21 cellular contexts compared by ENCODE assay signal in genomic region chr2:173999272-173999671, GRCh38. TPM values are rescaled to one million over a fixed set of nuclear protein-coding genes. Genes with fewer than 3 reads are reported as not detected.
DNase-seq lines count a peak whose midpoint lies in the region; ATAC-seq and TF ChIP-seq lines count a peak whose summit lies in the region.
"Had no signal": no experiment of that assay in that cellular context is flagged by ENCODE, and none has a peak within 500 bp of the region (broad histone marks: within the 10 kb centered on the region; RNA-seq: fewer than 3 reads in every experiment).

No MANE protein-coding gene starts in this region.

- H3K14ac ChIP-seq in trophoblast cell (ENCODE audit: low read length) = peak overlapping the region; percentile 16

- H2BK5ac ChIP-seq in trophoblast cell (ENCODE audit: low read depth, low read length, poor library complexity) = no peak overlapping the region

- no peaks in the 10 kb centered on the region for H3K27me3 Mint-ChIP-seq in WTC11 (ENCODE audit: low read depth)

- H3K27ac ChIP-seq in heart right ventricle (peak overlapping the region in 5 of 10 donors; percentile 32 to 87 (median 47)), trophoblast cell (ENCODE audit: low read depth, low read length) (no peak overlapping the region)
- H3K27ac ChIP-seq: ovary had no signal

- H3K4me3 ChIP-seq in heart right ventricle (no peak overlapping the region), trophoblast cell (ENCODE audit: low read depth, low read length) (no peak overlapping the region)
- H3K4me3 ChIP-seq: ovary, smooth muscle cell, upper lobe of left lung had no signal

- H2BK12ac ChIP-seq in trophoblast cell (ENCODE audit: low read length) = peak overlapping the region; percentile 6

- no peak overlapping the region for H3K18ac ChIP-seq in trophoblast cell (ENCODE audit: low read length)

- H3K36me3 ChIP-seq in heart right ventricle (no peaks in the 10 kb centered on the region), trophoblast cell (ENCODE audit: control insufficient read depth in 1 of 2, insufficient read depth in 2 of 2, low read length in 2 of 2) (no peaks in the 10 kb centered on the region)
- H3K36me3 ChIP-seq: ovary, upper lobe of left lung had no signal

- intact Hi-C loops in heart right ventricle (cut with DNase I) = no loop called here

- H3K4me1 ChIP-seq in heart right ventricle (peaks cover 12 to 40% (median 36%) of the 10 kb centered on the region in 9 donors), trophoblast cell (ENCODE audit: control insufficient read depth in 1 of 2, insufficient read depth in 2 of 2, low read length in 2 of 2) (peaks cover 13 to 16% of the 10 kb centered on the region in 2 experiments)

- no peaks in the 10 kb centered on the region for H3K79me2 ChIP-seq in trophoblast cell (ENCODE audit: control insufficient read depth, insufficient read depth, low read length, poor library complexity)

- H3K23ac ChIP-seq in trophoblast cell (ENCODE audit: low read length) = no peak overlapping the region

- H2AFZ ChIP-seq in trophoblast cell (ENCODE audit: insufficient read depth, low read length, poor library complexity) = no peak overlapping the region

- H3K79me1 ChIP-seq in trophoblast cell (ENCODE audit: low read length) = peaks cover 4% of the 10 kb centered on the region

- ATAC-seq in WTC11 (peak; percentile 43; the same call in 1 of the 2 replicates), heart right ventricle (peak in 6 of 8 donors; percentile 16 to 56 (median 41)), GM21619 (IDR thresholded peaks at IDR 0.05; ENCODE audit: unreplicated experiment) (no peak), GM19328 (IDR thresholded peaks at IDR 0.05; ENCODE audit: unreplicated experiment) (no peak)

- DNase-seq in C1 segment of cervical spinal cord (lab: John Stamatoyannopoulos, UW) = peak in 8 of 14 donors; percentile 12 to 65 (median 42)
- DNase-seq in WTC11 (ENCODE audit: low spot score) = no peak
- DNase-seq in heart right ventricle = peak; percentile 25 to 46
- DNase-seq in trophoblast cell = no peak
- DNase-seq in NOMO-1 (lab: John Stamatoyannopoulos, UW; ENCODE audit: unreplicated experiment in 2 of 2) = no peak
- no peak for DNase-seq in NCI-H524 (lab: John Stamatoyannopoulos, UW)
- DNase-seq: activated CD4-positive, alpha-beta memory T cell treated with anti-CD3 and anti-CD28 coated beads, Interleukin-2, amount 10 ng/mL, durations not matched to agents 7 days and 5 days; activated naive CD8-positive, alpha-beta T cell treated with anti-CD3 and anti-CD28 coated beads, Interleukin-2, amount 10 ng/mL, durations not matched to agents 7 days and 5 days; activated T-cell treated with anti-CD3 and anti-CD28 coated beads, Interleukin-2, amount 50 U/mL, for 48 hours; CD4-positive, CD25-positive, alpha-beta regulatory T cell; cerebellar nuclear complex; DMS79 treated with DMSO at 0.1 percent for 48 hours; HCEC 1CT; MV-4-11; NCI-H774; ovary; RPMI8226; upper lobe of left lung had no signal

- CTCF ChIA-PET in WTC11 (lab: Charles Lee) = interaction anchor here (1.1 kb wide), 1 partner anchor 44 kb away, joined by 3 read pairs; no protein-coding TSS in a partner anchor

- H3K9ac ChIP-seq in trophoblast cell (ENCODE audit: low read length) = no peak overlapping the region

- POLR2A ChIA-PET in WTC11 (lab: Charles Lee) = no interaction called here

- no peaks in the 10 kb centered on the region for H3K9me3 Mint-ChIP-seq in WTC11
- H3K9me3 Mint-ChIP-seq: activated CD4-positive, alpha-beta memory T cell treated with anti-CD3 and anti-CD28 coated beads, Interleukin-2, amount 10 ng/mL, durations not matched to agents 7 days and 5 days; activated naive CD8-positive, alpha-beta T cell treated with anti-CD3 and anti-CD28 coated beads, Interleukin-2, amount 10 ng/mL, durations not matched to agents 7 days and 5 days had no signal

- 66 to 74% methylated on average over 6 of the region's 6 CpGs for WGBS in heart right ventricle, 2 donors
- WGBS in trophoblast cell (ENCODE audit: extremely low coverage, insufficient coverage, insufficient read length) = no CpG with 5 or more reads among the region's 6 CpGs

- H3K4ac ChIP-seq in trophoblast cell (ENCODE audit: low read depth, low read length) = no peak overlapping the region

- no peak overlapping the region for H4K12ac ChIP-seq in trophoblast cell (ENCODE audit: low read depth, low read length)

- H3K4me3 Mint-ChIP-seq in WTC11 = no peak overlapping the region
- H3K4me3 Mint-ChIP-seq: activated CD4-positive, alpha-beta memory T cell treated with anti-CD3 and anti-CD28 coated beads, Interleukin-2, amount 10 ng/mL, durations not matched to agents 7 days and 5 days; activated naive CD8-positive, alpha-beta T cell treated with anti-CD3 and anti-CD28 coated beads, Interleukin-2, amount 10 ng/mL, durations not matched to agents 7 days and 5 days; CD4-positive, CD25-positive, alpha-beta regulatory T cell had no signal

- peak overlapping the region; percentile 26 for H4K91ac ChIP-seq in trophoblast cell (ENCODE audit: low read depth, low read length)

- peak overlapping the region; percentile 55 for H2AK5ac ChIP-seq in trophoblast cell (ENCODE audit: low read length)

- H3K4me2 ChIP-seq in trophoblast cell (ENCODE audit: low read length) = no peak overlapping the region
- H3K4me2 ChIP-seq: smooth muscle cell had no signal

- no peak overlapping the region for H3K27ac Mint-ChIP-seq in WTC11
- H3K27ac Mint-ChIP-seq: activated CD4-positive, alpha-beta memory T cell treated with anti-CD3 and anti-CD28 coated beads, Interleukin-2, amount 10 ng/mL, durations not matched to agents 7 days and 5 days; activated naive CD8-positive, alpha-beta T cell treated with anti-CD3 and anti-CD28 coated beads, Interleukin-2, amount 10 ng/mL, durations not matched to agents 7 days and 5 days had no signal

- H3K9me3 ChIP-seq in heart right ventricle = no peaks in the 10 kb centered on the region
- H3K9me3 ChIP-seq in trophoblast cell (ENCODE audit: insufficient read depth, low read depth, low read length) = no peaks in the 10 kb centered on the region
- H3K9me3 ChIP-seq: ovary, upper lobe of left lung had no signal

- TF ChIP-seq CTCF in WTC11 (IDR thresholded peaks at IDR 0.05) (no peak), heart right ventricle (IDR thresholded peaks at IDR 0.05) (no peak)

- no peak overlapping the region for H2BK120ac ChIP-seq in trophoblast cell (ENCODE audit: insufficient read depth, low read length, poor library complexity)

- H3K36me3 Mint-ChIP-seq in WTC11 = no peaks in the 10 kb centered on the region
- H3K36me3 Mint-ChIP-seq: activated naive CD8-positive, alpha-beta T cell treated with anti-CD3 and anti-CD28 coated beads, Interleukin-2, amount 10 ng/mL, durations not matched to agents 7 days and 5 days; CD4-positive, CD25-positive, alpha-beta regulatory T cell had no signal

- H4K8ac ChIP-seq in trophoblast cell (ENCODE audit: low read depth, low read length) = peak overlapping the region; percentile 9

- no peaks in the 10 kb centered on the region for H3K27me3 ChIP-seq in heart right ventricle
- no peaks in the 10 kb centered on the region for H3K27me3 ChIP-seq in trophoblast cell (ENCODE audit: insufficient read depth, low read length)
- H3K27me3 ChIP-seq: ovary, upper lobe of left lung had no signal

- peaks cover 4% of the 10 kb centered on the region; the same call in 1 of the 2 replicates for H3K4me1 Mint-ChIP-seq in WTC11
- H3K4me1 Mint-ChIP-seq: activated naive CD8-positive, alpha-beta T cell treated with anti-CD3 and anti-CD28 coated beads, Interleukin-2, amount 10 ng/mL, durations not matched to agents 7 days and 5 days had no signal

TF ChIP-seq in WTC11, 78 proteins besides CTCF, POLR2A, EP300 and RAD21:
- TF ChIP-seq EMX1 (CRISPR knock-in tag; IDR thresholded peaks at IDR 0.05) (no peak), KAT7 (CRISPR knock-in tag; IDR thresholded peaks at IDR 0.05; ENCODE audit: borderline replicate concordance) (no peak), RORB (CRISPR knock-in tag; IDR thresholded peaks at IDR 0.05) (no peak), GRHL2 (CRISPR knock-in tag; IDR thresholded peaks at IDR 0.05; ENCODE audit: insufficient replicate concordance, severe bottlenecking) (no peak), ZNF671 (CRISPR knock-in tag; IDR thresholded peaks at IDR 0.05) (no peak), ATF1 (CRISPR knock-in tag; IDR thresholded peaks at IDR 0.05) (no peak), ATF3 (CRISPR knock-in tag; conservative IDR thresholded peaks at IDR 0.05) (no peak), ZNF232 (CRISPR knock-in tag; IDR thresholded peaks at IDR 0.05) (no peak)
- TF ChIP-seq, protein P1, sequence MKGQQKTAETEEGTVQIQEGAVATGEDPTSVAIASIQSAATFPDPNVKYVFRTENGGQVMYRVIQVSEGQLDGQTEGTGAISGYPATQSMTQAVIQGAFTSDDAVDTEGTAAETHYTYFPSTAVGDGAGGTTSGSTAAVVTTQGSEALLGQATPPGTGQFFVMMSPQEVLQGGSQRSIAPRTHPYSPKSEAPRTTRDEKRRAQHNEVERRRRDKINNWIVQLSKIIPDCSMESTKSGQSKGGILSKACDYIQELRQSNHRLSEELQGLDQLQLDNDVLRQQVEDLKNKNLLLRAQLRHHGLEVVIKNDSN (CRISPR knock-in tag; IDR thresholded peaks at IDR 0.05) = no peak
- TF ChIP-seq, protein P2, sequence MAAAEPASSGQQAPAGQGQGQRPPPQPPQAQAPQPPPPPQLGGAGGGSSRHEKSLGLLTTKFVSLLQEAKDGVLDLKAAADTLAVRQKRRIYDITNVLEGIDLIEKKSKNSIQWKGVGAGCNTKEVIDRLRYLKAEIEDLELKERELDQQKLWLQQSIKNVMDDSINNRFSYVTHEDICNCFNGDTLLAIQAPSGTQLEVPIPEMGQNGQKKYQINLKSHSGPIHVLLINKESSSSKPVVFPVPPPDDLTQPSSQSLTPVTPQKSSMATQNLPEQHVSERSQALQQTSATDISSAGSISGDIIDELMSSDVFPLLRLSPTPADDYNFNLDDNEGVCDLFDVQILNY (CRISPR knock-in tag; IDR thresholded peaks at IDR 0.05) = no peak

RNA-seq across cellular contexts. Expression of gene SP3, which starts 34.1 kb away (rescaled TPM):
- total RNA-seq in WTC11 (2021) = 72.8 to 88.5 TPM (median 77.1 TPM) in 3 replicates
- 10 to 100 TPM; 36.4 to 45.7 (median 41.0) TPM for total RNA-seq in heart right ventricle
- polyA plus RNA-seq in heart right ventricle = 10 to 100 TPM in 1 of 2 donors, 1 to 10 TPM in 1; 8.6 to 11.6 TPM
- 65.0 and 66.3 TPM in 2 replicates for polyA plus RNA-seq in trophoblast cell (2013)

Comparison
In these comparisons a context has a peak if more than half of its experiments do, and no peak if none do; other contexts are left out.
1. DNase-seq: peak in C1 segment of cervical spinal cord (8 of 14) and heart right ventricle (2 of 2); none in WTC11 (single experiment), trophoblast cell (0 of 2), NOMO-1 (0 of 2) and NCI-H524 (0 of 2).
2. ATAC-seq: peak in WTC11 (single experiment) and heart right ventricle (6 of 8); none in GM21619 (single experiment) and GM19328 (single experiment).